Comparison of ENCODE assay signal across 8 cellular contexts in genomic region chr1:11059166-11059989, GRCh38. TPM values are rescaled to one million over a fixed set of nuclear protein-coding genes. Genes with fewer than 3 reads are reported as not detected.
DNase-seq lines count a peak whose midpoint lies in the region; ATAC-seq, FAIRE-seq and TF ChIP-seq lines count a peak whose summit lies in the region.

No MANE protein-coding gene starts in this region.

- TF ChIP-seq CTCF in 22Rv1 (IDR thresholded peaks at IDR 0.05): no peak
- TF ChIP-seq CTCF in VCaP (conservative IDR thresholded peaks at IDR 0.05): peak; percentile 15; the same call in 1 of the 2 replicates
- no peak for TF ChIP-seq CTCF in fibroblast of the aortic adventitia (IDR thresholded peaks at IDR 0.05; ENCODE audit: insufficient read depth, low read length)

- H3K4me3 ChIP-seq in fibroblast of the aortic adventitia (ENCODE audit: low read depth, low read length): peak overlapping the region; percentile 89

- ATAC-seq in HG03097 (IDR thresholded peaks at IDR 0.05; ENCODE audit: low FRiP score, unreplicated experiment): peak; percentile 10

- DNase-seq in GM18507 (ENCODE audit: extremely low spot score, insufficient read length, low read depth): peak; percentile 28
- DNase-seq in fibroblast of the aortic adventitia (ENCODE audit: low read depth): no peak
- DNase-seq in retina: peak; percentile 52
- no peak for DNase-seq in ecto neural progenitor cell (ENCODE audit: low spot score)
- no peak for DNase-seq in amniotic stem cell (lab: John Stamatoyannopoulos, UW)

- FAIRE-seq in GM18507 (lab: Jason Lieb, UNC): no peak

- H3K27ac ChIP-seq in 22Rv1 (peak overlapping the region; percentile 78), VCaP (peak overlapping the region; percentile 91)

RNA-seq across cellular contexts. Expression of gene SRM, which starts 0.4 kb away (rescaled TPM):
- total RNA-seq in fibroblast of the aortic adventitia (ENCODE audit: low replicate concordance): 9.1 and 42.7 TPM in 2 replicates

RNA-seq across cellular contexts. Expression of gene MASP2, which starts 12.3 kb away (rescaled TPM):
- total RNA-seq in fibroblast of the aortic adventitia (ENCODE audit: low replicate concordance): not detected in 2 replicates

RNA-seq across cellular contexts. Expression of gene EXOSC10, which starts 40.3 kb away (rescaled TPM):
- total RNA-seq in fibroblast of the aortic adventitia (ENCODE audit: low replicate concordance): 63.6 and 64.6 TPM in 2 replicates

RNA-seq across cellular contexts. Expression of gene TARDBP, which starts 46.9 kb away (rescaled TPM):
- 66.1 and 161 TPM in 2 replicates for total RNA-seq in fibroblast of the aortic adventitia (ENCODE audit: low replicate concordance)

Comparison
In these comparisons a context has a peak if more than half of its experiments do, and no peak if none do; other contexts are left out.
1. DNase-seq: peak in GM18507 (single experiment) and retina (single experiment); none in fibroblast of the aortic adventitia (single experiment), ecto neural progenitor cell (single experiment) and amniotic stem cell (single experiment).